19 cellular contexts compared by ENCODE assay signal in genomic region chr16:3495166-3495565, GRCh38. TPM values are rescaled to one million over a fixed set of nuclear protein-coding genes. Genes with fewer than 3 reads are reported as not detected.
DNase-seq lines count a peak whose midpoint lies in the region; ATAC-seq, FAIRE-seq and TF ChIP-seq lines count a peak whose summit lies in the region.
"Had no signal": no experiment of that assay in that cellular context is flagged by ENCODE, and none has a peak within 500 bp of the region (broad histone marks: within the 10 kb centered on the region; RNA-seq: fewer than 3 reads in every experiment).

Gene C16orf90 (minus strand): TSS chr16:3495489. CDS start chr16:3495421, 68 bp downstream.

- H3K79me1 ChIP-seq in H1 (ENCODE audit: low read depth, low read length) (no peaks in the 10 kb centered on the region), neuronal stem cell (ENCODE audit: low read depth, low read length) (peaks cover 8% of the 10 kb centered on the region)

- H4K20me1 ChIP-seq in H1 (replicated peaks in 1 of 2; ENCODE audit: control insufficient read depth in 1 of 2, insufficient read depth in 2 of 2, low read length in 2 of 2): no peaks in the 10 kb centered on the region
- H4K20me1 ChIP-seq: BLaER1 had no signal

- no peak within 1 kb of the TSS for H2BK120ac ChIP-seq in H1 (replicated peaks; ENCODE audit: low read depth, low read length)
- no peak within 1 kb of the TSS for H2BK120ac ChIP-seq in neuronal stem cell (ENCODE audit: low read depth, low read length)

- H4K8ac ChIP-seq in H1 (ENCODE audit: extremely low read depth, insufficient read depth, low read length) (peak within 1 kb of the TSS; percentile 28), neuronal stem cell (ENCODE audit: low read depth, low read length) (no peak within 1 kb of the TSS)

- no peak within 1 kb of the TSS for H2BK12ac ChIP-seq in H1 (ENCODE audit: low read depth, low read length)
- no peak within 1 kb of the TSS for H2BK12ac ChIP-seq in neuronal stem cell (ENCODE audit: low read length)

- H3K56ac ChIP-seq in H1 (replicated peaks; ENCODE audit: insufficient read length, low read depth, low read length): no peak within 1 kb of the TSS

- intact Hi-C loops in activated naive CD4-positive, alpha-beta T cell treated with anti-CD3 and anti-CD28 coated beads for 36 hours (cut with micrococcal nuclease): no loop called here
- intact Hi-C loops in testis (cut with DNase I; ENCODE audit: low total_unique reads): no loop called here

- DNase-seq in activated naive CD4-positive, alpha-beta T cell treated with anti-CD3 and anti-CD28 coated beads, Interleukin-2, amount 10 ng/mL, durations not matched to agents 7 days and 5 days: no peak
- no peak for DNase-seq in activated naive CD4-positive, alpha-beta T cell treated with anti-CD3 and anti-CD28 coated beads for 36 hours
- no peak for DNase-seq in H1 (ENCODE audit: low read depth in 1 of 2, low spot score in 2 of 2)
- no peak for DNase-seq in neuronal stem cell (ENCODE audit: low spot score)
- no peak for DNase-seq in testis
- DNase-seq in DMS 273 (lab: John Stamatoyannopoulos, UW; ENCODE audit: unreplicated experiment): no peak
- DNase-seq: AML-193, Caco-2, DMS53, GF-D8, GOT3, HCEC 1CT, HFFc6 had no signal

- H2AK5ac ChIP-seq in H1 (ENCODE audit: low read depth, low read length) (no peak within 1 kb of the TSS), neuronal stem cell (ENCODE audit: low read depth, low read length) (peak within 1 kb of the TSS; percentile 88)

- no peaks in the 10 kb centered on the region for H3K9me3 ChIP-seq in H1 (ENCODE audit: insufficient read depth in 2 of 2, low read depth in 1 of 2, low read length in 1 of 2)
- H3K9me3 ChIP-seq in neuronal stem cell (replicated peaks in 1 of 2; ENCODE audit: control insufficient read depth in 2 of 2, insufficient read depth in 1 of 2, low read depth in 1 of 2, low read length in 2 of 2): peaks cover 0 to 2% of the 10 kb centered on the region in 2 donors
- H3K9me3 ChIP-seq in testis: no peaks in the 10 kb centered on the region
- H3K9me3 ChIP-seq: BLaER1, Caco-2 had no signal

- H3K79me2 ChIP-seq in H1 (ENCODE audit: control insufficient read depth in 1 of 2, insufficient read depth in 2 of 2, low read length in 2 of 2): no peaks in the 10 kb centered on the region

- no peak within 1 kb of the TSS for H3K4ac ChIP-seq in H1 (replicated peaks; ENCODE audit: insufficient read length, low read depth, low read length)
- no peak within 1 kb of the TSS for H3K4ac ChIP-seq in neuronal stem cell (ENCODE audit: low read length)

- no peaks in the 10 kb centered on the region for H3K23me2 ChIP-seq in H1 (ENCODE audit: low read depth, low read length)

- CTCF ChIA-PET in activated naive CD4-positive, alpha-beta T cell treated with anti-CD3 and anti-CD28 coated beads, Interleukin-2, amount 10 ng/mL, durations not matched to agents 7 days and 5 days (lab: Charles Lee): no interaction called here
- CTCF ChIA-PET in activated naive CD4-positive, alpha-beta T cell treated with anti-CD3 and anti-CD28 coated beads for 36 hours (lab: Charles Lee): no interaction called here
- CTCF ChIA-PET in H1 (lab: Charles Lee; ENCODE audit: partially characterized antibody): interaction anchor here (6.3 kb wide), 1 partner anchor 10 kb away, joined by 27 read pairs; no protein-coding TSS in a partner anchor

- no peak within 1 kb of the TSS for H2BK20ac ChIP-seq in H1 (ENCODE audit: low read length)

- ATAC-seq in GM19324 (IDR thresholded peaks at IDR 0.05; ENCODE audit: low FRiP score, unreplicated experiment): no peak
- ATAC-seq in GM18907 (IDR thresholded peaks at IDR 0.05; ENCODE audit: unreplicated experiment): no peak

- H3K4me1 ChIP-seq in H1 (replicated peaks in 1 of 4; ENCODE audit: control insufficient read depth in 3 of 4, insufficient read depth in 4 of 4, low read length in 3 of 4): no peaks in the 10 kb centered on the region
- H3K4me1 ChIP-seq in neuronal stem cell (ENCODE audit: control insufficient read depth in 2 of 2, insufficient read depth in 1 of 2, low read depth in 1 of 2, low read length in 2 of 2): no peaks in the 10 kb centered on the region
- H3K4me1 ChIP-seq in testis: no peaks in the 10 kb centered on the region
- H3K4me1 ChIP-seq: Caco-2 had no signal

- H3K36me3 ChIP-seq in H1 (ENCODE audit: control insufficient read depth in 2 of 4, insufficient read depth in 4 of 4, low read length in 3 of 4): no peaks in the 10 kb centered on the region
- no peaks in the 10 kb centered on the region for H3K36me3 ChIP-seq in neuronal stem cell (replicated peaks in 1 of 2; ENCODE audit: control insufficient read depth in 2 of 2, insufficient read depth in 2 of 2, low read length in 2 of 2)
- no peaks in the 10 kb centered on the region for H3K36me3 ChIP-seq in testis (ENCODE audit: low read depth, missing control alignments)
- H3K36me3 ChIP-seq: BLaER1 had no signal

- no peak within 1 kb of the TSS for H3K23ac ChIP-seq in H1 (ENCODE audit: insufficient read length)
- H3K23ac ChIP-seq in neuronal stem cell (ENCODE audit: low read depth, low read length, poor library complexity): peak within 1 kb of the TSS; percentile 55

- H3K18ac ChIP-seq in H1 (ENCODE audit: extremely low read depth, low read length) (no peak within 1 kb of the TSS), neuronal stem cell (ENCODE audit: low read length) (peak within 1 kb of the TSS; percentile 77)

- H4K5ac ChIP-seq in H1 (ENCODE audit: insufficient read length, low read depth, low read length): no peak within 1 kb of the TSS

- peaks cover 3% of the 10 kb centered on the region for H3K9me3 Mint-ChIP-seq in activated naive CD4-positive, alpha-beta T cell treated with anti-CD3 and anti-CD28 coated beads, Interleukin-2, amount 10 ng/mL, durations not matched to agents 7 days and 5 days
- no peaks in the 10 kb centered on the region for H3K9me3 Mint-ChIP-seq in activated naive CD4-positive, alpha-beta T cell treated with anti-CD3 and anti-CD28 coated beads for 36 hours
- H3K9me3 Mint-ChIP-seq: CD8-positive, alpha-beta memory T cell; HFFc6 had no signal

- no peaks in the 10 kb centered on the region for H3K36me3 Mint-ChIP-seq in activated naive CD4-positive, alpha-beta T cell treated with anti-CD3 and anti-CD28 coated beads, Interleukin-2, amount 10 ng/mL, durations not matched to agents 7 days and 5 days
- no peaks in the 10 kb centered on the region for H3K36me3 Mint-ChIP-seq in activated naive CD4-positive, alpha-beta T cell treated with anti-CD3 and anti-CD28 coated beads for 36 hours (ENCODE audit: low read depth)
- H3K36me3 Mint-ChIP-seq: CD8-positive, alpha-beta memory T cell had no signal

- peaks cover 11% of the 10 kb centered on the region for H3K4me1 Mint-ChIP-seq in activated naive CD4-positive, alpha-beta T cell treated with anti-CD3 and anti-CD28 coated beads, Interleukin-2, amount 10 ng/mL, durations not matched to agents 7 days and 5 days
- peaks cover 7% of the 10 kb centered on the region for H3K4me1 Mint-ChIP-seq in activated naive CD4-positive, alpha-beta T cell treated with anti-CD3 and anti-CD28 coated beads for 36 hours (ENCODE audit: low read depth)

- H2BK15ac ChIP-seq in H1 (ENCODE audit: low read length) (no peak within 1 kb of the TSS), neuronal stem cell (ENCODE audit: low read length) (peak within 1 kb of the TSS; percentile 49)

- TF ChIP-seq POLR2A in H1 (IDR thresholded peaks at IDR 0.05; ENCODE audit: control extremely low read depth in 1 of 2, low read depth in 2 of 2, low read length in 2 of 2): no peak
- no peak for TF ChIP-seq POLR2A in testis (IDR thresholded peaks at IDR 0.05)

- H3K27me3 ChIP-seq in H1 (replicated peaks in 1 of 4; ENCODE audit: control insufficient read depth in 3 of 4, extremely low read depth in 1 of 4, insufficient read depth in 3 of 4, low read length in 3 of 4): no peaks in the 10 kb centered on the region
- H3K27me3 ChIP-seq in neuronal stem cell (ENCODE audit: control insufficient read depth in 3 of 3, insufficient read depth in 3 of 3, low read depth in 1 of 3, low read length in 3 of 3): no peaks in the 10 kb centered on the region
- H3K27me3 ChIP-seq in testis: no peaks in the 10 kb centered on the region
- H3K27me3 ChIP-seq: BLaER1 had no signal

- TF ChIP-seq RAD21 in H1 (IDR thresholded peaks at IDR 0.05 in 1 of 2, conservative IDR thresholded peaks at IDR 0.05 in 1 of 2; ENCODE audit: low read depth in 2 of 2, low read length in 2 of 2): no peak

- H3K4me2 ChIP-seq in H1 (ENCODE audit: insufficient read depth in 1 of 2, low read depth in 2 of 2, low read length in 2 of 2): no peak within 1 kb of the TSS
- H3K4me2 ChIP-seq in neuronal stem cell (ENCODE audit: insufficient read depth, low read length, poor library complexity, severe bottlenecking): no peak within 1 kb of the TSS
- H3K4me2 ChIP-seq: BLaER1 had no signal

- TF ChIP-seq CTCF in H1 (IDR thresholded peaks at IDR 0.05; ENCODE audit: control extremely low read depth in 1 of 3, insufficient read depth in 1 of 3, low read depth in 1 of 3, low read length in 3 of 3): no peak
- no peak for TF ChIP-seq CTCF in testis (IDR thresholded peaks at IDR 0.05)

- TF ChIP-seq EP300 in H1 (IDR thresholded peaks at IDR 0.05; ENCODE audit: borderline replicate concordance in 1 of 2, low read depth in 2 of 2, low read length in 2 of 2): no peak

- H3K27me3 Mint-ChIP-seq in activated naive CD4-positive, alpha-beta T cell treated with anti-CD3 and anti-CD28 coated beads, Interleukin-2, amount 10 ng/mL, durations not matched to agents 7 days and 5 days: peaks cover 5% of the 10 kb centered on the region
- no peaks in the 10 kb centered on the region for H3K27me3 Mint-ChIP-seq in activated naive CD4-positive, alpha-beta T cell treated with anti-CD3 and anti-CD28 coated beads for 36 hours (ENCODE audit: low read depth)
- H3K27me3 Mint-ChIP-seq: CD8-positive, alpha-beta memory T cell had no signal

- H2BK5ac ChIP-seq in H1 (ENCODE audit: low read depth, low read length) (no peak within 1 kb of the TSS), neuronal stem cell (ENCODE audit: low read length) (no peak within 1 kb of the TSS)

- H4K91ac ChIP-seq in H1 (replicated peaks; ENCODE audit: insufficient read length, low read length): no peak within 1 kb of the TSS
- no peak within 1 kb of the TSS for H4K91ac ChIP-seq in neuronal stem cell (ENCODE audit: low read depth, low read length, poor library complexity)

- H3K27ac ChIP-seq in H1 (ENCODE audit: low read depth, low read length): no peak within 1 kb of the TSS
- H3K27ac ChIP-seq in neuronal stem cell (replicated peaks; ENCODE audit: low read length): no peak within 1 kb of the TSS
- peak within 1 kb of the TSS in 1 of 2 donors; percentile 15 for H3K27ac ChIP-seq in testis
- H3K27ac ChIP-seq: 22Rv1, BLaER1 had no signal

- no peak within 1 kb of the TSS for H3K14ac ChIP-seq in H1 (ENCODE audit: insufficient read length)
- peak within 1 kb of the TSS; percentile 17 for H3K14ac ChIP-seq in neuronal stem cell (ENCODE audit: low read length)

- FAIRE-seq in H1 (lab: Jason Lieb, UNC): no peak

- H3K4me3 ChIP-seq in H1 (ENCODE audit: extremely low read depth in 1 of 4, insufficient read depth in 2 of 4, low read depth in 3 of 4, low read length in 4 of 4) (no peak within 1 kb of the TSS), neuronal stem cell (ENCODE audit: low read length in 2 of 2) (no peak within 1 kb of the TSS), testis (peak within 1 kb of the TSS; percentile 29 to 42)
- H3K4me3 ChIP-seq: BLaER1 had no signal

- no peak within 1 kb of the TSS for H2AFZ ChIP-seq in H1 (ENCODE audit: low read length)
- H2AFZ ChIP-seq in neuronal stem cell (ENCODE audit: low read length): peak within 1 kb of the TSS; percentile 22

- H3K9ac ChIP-seq in H1 (replicated peaks in 1 of 4; ENCODE audit: extremely low read depth in 1 of 4, low read depth in 3 of 4, low read length in 3 of 4) (no peak within 1 kb of the TSS), neuronal stem cell (ENCODE audit: low read depth, low read length, poor library complexity) (peak within 1 kb of the TSS; percentile 37)
- H3K9ac ChIP-seq: BLaER1 had no signal

- POLR2A ChIA-PET in H1 (lab: Charles Lee; ENCODE audit: partially characterized antibody): interaction anchor here (1.0 to 1.4 kb wide), 2 partner anchors 27 to 38 kb away, joined by 3 read pairs; no protein-coding TSS in a partner anchor

- peak within 1 kb of the TSS; percentile 45 for H3K27ac Mint-ChIP-seq in activated naive CD4-positive, alpha-beta T cell treated with anti-CD3 and anti-CD28 coated beads, Interleukin-2, amount 10 ng/mL, durations not matched to agents 7 days and 5 days
- no peak within 1 kb of the TSS for H3K27ac Mint-ChIP-seq in activated naive CD4-positive, alpha-beta T cell treated with anti-CD3 and anti-CD28 coated beads for 36 hours
- H3K27ac Mint-ChIP-seq: HFFc6 had no signal

- no peak within 1 kb of the TSS for H3K4me3 Mint-ChIP-seq in activated naive CD4-positive, alpha-beta T cell treated with anti-CD3 and anti-CD28 coated beads, Interleukin-2, amount 10 ng/mL, durations not matched to agents 7 days and 5 days
- H3K4me3 Mint-ChIP-seq in activated naive CD4-positive, alpha-beta T cell treated with anti-CD3 and anti-CD28 coated beads for 36 hours: no peak within 1 kb of the TSS
- H3K4me3 Mint-ChIP-seq: CD8-positive, alpha-beta memory T cell; HFFc6 had no signal

- WGBS in H1 (ENCODE audit: extremely low coverage in 1 of 2, insufficient coverage in 1 of 2, insufficient read length in 1 of 2, insufficient replicate concordance in 2 of 2, low coverage in 1 of 2, low lambda C conversion rate in 2 of 2, missing lambda C conversion rate in 1 of 2), 2 experiments: 94% methylated on average over 4 of the region's 4 CpGs; no CpG with 5 or more reads in 1 of the 2 experiments
- no CpG with 5 or more reads among the region's 4 CpGs for WGBS in neuronal stem cell (ENCODE audit: extremely low coverage in 2 of 2, insufficient read length in 2 of 2, insufficient replicate concordance in 1 of 2), 2 donors
- WGBS in testis, 2 donors: 88 to 91% methylated on average over 4 of the region's 4 CpGs

RNA-seq across cellular contexts. Expression of gene C16orf90, which starts in this region (rescaled TPM):
- not detected for total RNA-seq in activated naive CD4-positive, alpha-beta T cell treated with anti-CD3 and anti-CD28 coated beads for 36 hours
- total RNA-seq in H1 (2021; fragmentation: NEBNext Ultra II Directional; extraction: Animal tissue kit (Norgen Biotek cat#: 25700)): not detected in 2 replicates
- polyA plus RNA-seq in H1 (2011; rRNA removed) (not detected in 2 replicates), testis (ENCODE audit: insufficient read depth, low read depth, low replicate concordance) (52.1 TPM)
- not detected for polyA plus RNA-seq in H1 (2011; cell fraction: cytosol; rRNA removed)
- not detected for polyA plus RNA-seq in H1 (2011; cell fraction: nucleus; rRNA removed)
- not detected in 4 replicates for polyA plus RNA-seq in H1 (2012, experiment 1 of 2)
- not detected for polyA plus RNA-seq in H1 (2012, experiment 2 of 2)
- not detected for polyA plus RNA-seq in H1 (2013, experiment 1 of 2)
- polyA plus RNA-seq in H1 (2013, experiment 2 of 2): not detected
- polyA minus RNA-seq in H1 (2011; rRNA and poly(A)+ RNA removed): not detected in 2 replicates
- polyA minus RNA-seq in H1 (2011; cell fraction: cytosol; rRNA and poly(A)+ RNA removed): not detected
- not detected for polyA minus RNA-seq in H1 (2011; cell fraction: nucleus; rRNA and poly(A)+ RNA removed)
- not detected for polyA plus RNA-seq in neuronal stem cell (2013, experiment 1 of 2)
- polyA plus RNA-seq in neuronal stem cell (2013, experiment 2 of 2): not detected
- total RNA-seq in testis: 10 to 100 TPM; 14.2 to 33.8 TPM
- total RNA-seq: A673; Caco-2; CD8-positive, alpha-beta memory T cell; HFFc6 had no signal
- polyA plus RNA-seq: CD8-positive, alpha-beta memory T cell had no signal

Comparison
In these comparisons a context has a peak if more than half of its experiments do, and no peak if none do; other contexts are left out.
1. RNA of gene C16orf90 (total RNA-seq): 14.2 to 33.8 TPM in testis; not detected in activated naive CD4-positive, alpha-beta T cell treated with anti-CD3 and anti-CD28 coated beads for 36 hours and not detected in H1; every median in the first group is over 10 times any median in the second.
2. RNA of gene C16orf90 (polyA plus RNA-seq): 52.1 TPM in testis (single experiment); not detected in H1; every median in the first group is over 10 times any median in the second.
3. H3K4me3 ChIP-seq: peak in testis (2 of 2); none in H1 (0 of 4) and neuronal stem cell (0 of 2).